In genomic region chr10:25105262-25105661, GRCh38 we compare ENCODE assay signal across 30 cellular contexts.
"Had no signal": no experiment of that assay in that cellular context is flagged by ENCODE, and none has a peak within 500 bp of the region (broad histone marks: within the 10 kb centered on the region; RNA-seq: fewer than 3 reads in every experiment).

No MANE protein-coding gene starts in this region.

- H3K36me3 Mint-ChIP-seq: memory B cell; mesothelial cell of epicardium; naive B cell; natural killer cell treated with Interleukin-12 subunit alpha and Interleukin-12 subunit beta and Interleukin-15 and Interleukin-18, amount 100 ng/mL, for 72 hours; neural progenitor cell had no signal

- H3K4me3 ChIP-seq: coronary artery, esophagus muscularis mucosa, heart right ventricle, lower lobe of right lung, mucosa of descending colon, neural progenitor cell, prostate gland, right atrium auricular region, smooth muscle cell, suprapubic skin had no signal

- H3K9ac ChIP-seq: neural progenitor cell had no signal

- H3K9me3 Mint-ChIP-seq: memory B cell; mesothelial cell of epicardium; natural killer cell treated with Interleukin-12 subunit alpha and Interleukin-12 subunit beta and Interleukin-15 and Interleukin-18, amount 100 ng/mL, for 72 hours; neural progenitor cell; stimulated activated naive CD8-positive, alpha-beta T cell treated with anti-CD3 and anti-CD28 coated beads, Interleukin-15, amount 100 ng/mL, for 72 hours had no signal

- H3K4me2 ChIP-seq: neural progenitor cell, smooth muscle cell had no signal

- H3K9me3 ChIP-seq: esophagus muscularis mucosa, heart right ventricle, lower lobe of right lung, mucosa of descending colon, prostate gland, right atrium auricular region, suprapubic skin had no signal

- H3K27ac Mint-ChIP-seq: memory B cell; mesothelial cell of epicardium; naive B cell; natural killer cell treated with Interleukin-12 subunit alpha and Interleukin-12 subunit beta and Interleukin-15 and Interleukin-18, amount 100 ng/mL, for 72 hours; neural progenitor cell; stimulated activated naive CD8-positive, alpha-beta T cell treated with anti-CD3 and anti-CD28 coated beads, Interleukin-15, amount 100 ng/mL, for 72 hours had no signal

- H3K4me1 ChIP-seq: esophagus muscularis mucosa, lower lobe of right lung, neural progenitor cell, prostate gland, right atrium auricular region, suprapubic skin had no signal

- DNase-seq: dermis blood vessel endothelial cell; effector memory CD4-positive, alpha-beta T cell; foreskin melanocyte; glutamatergic neuron; heart right ventricle; hippocampal formation; left ventricle myocardium superior; lower lobe of right lung; mucosa of descending colon; naive B cell; stimulated activated CD4-positive, alpha-beta T cell treated with anti-CD3 and anti-CD28 coated beads, Interleukin-12 subunit alpha, Interleukin-12 subunit beta, amount 100 ng/mL, for 4 hours; stimulated activated CD4-positive, alpha-beta T cell treated with anti-CD3 and anti-CD28 coated beads, Interleukin-1b, Interleukin-23, amount 100 ng/mL, for 48 hours; stimulated activated CD4-positive, alpha-beta T cell treated with anti-CD3 and anti-CD28 coated beads, Interleukin-4, amount 100 ng/mL, for 1 hour; stimulated activated CD8-positive, alpha-beta memory T cell treated with anti-CD3 and anti-CD28 coated beads, Interleukin-4, amount 100 ng/mL, for 48 hours; stimulated activated naive CD4-positive, alpha-beta T cell; stimulated activated naive CD8-positive, alpha-beta T cell treated with anti-CD3 and anti-CD28 coated beads, Interleukin-15, amount 100 ng/mL, for 72 hours; trophoblast cell had no signal

- H2AFZ ChIP-seq: neural progenitor cell had no signal

- ATAC-seq: heart right ventricle; left ventricle myocardium superior; lower lobe of right lung; mucosa of descending colon; natural killer cell treated with Interleukin-12 subunit alpha and Interleukin-12 subunit beta and Interleukin-15 and Interleukin-18, amount 100 ng/mL, for 72 hours; sciatic nerve; stimulated activated naive CD8-positive, alpha-beta T cell treated with anti-CD3 and anti-CD28 coated beads, Interleukin-15, amount 100 ng/mL, for 72 hours had no signal

- H3K27me3 ChIP-seq: esophagus muscularis mucosa, neural progenitor cell, right atrium auricular region, suprapubic skin had no signal

- H3K4me1 Mint-ChIP-seq: memory B cell; naive B cell; stimulated activated naive CD8-positive, alpha-beta T cell treated with anti-CD3 and anti-CD28 coated beads, Interleukin-15, amount 100 ng/mL, for 72 hours had no signal

- H3K4me3 Mint-ChIP-seq: memory B cell; mesothelial cell of epicardium; naive B cell; natural killer cell treated with Interleukin-12 subunit alpha and Interleukin-12 subunit beta and Interleukin-15 and Interleukin-18, amount 100 ng/mL, for 72 hours; neural progenitor cell; stimulated activated naive CD8-positive, alpha-beta T cell treated with anti-CD3 and anti-CD28 coated beads, Interleukin-15, amount 100 ng/mL, for 72 hours had no signal

- H3K27ac ChIP-seq: coronary artery, esophagus muscularis mucosa, heart right ventricle, lower lobe of right lung, neural progenitor cell, prostate gland, right atrium auricular region, suprapubic skin had no signal

- H3K36me3 ChIP-seq: esophagus muscularis mucosa, heart right ventricle, lower lobe of right lung, neural progenitor cell, prostate gland, right atrium auricular region, suprapubic skin had no signal

- FAIRE-seq: endothelial cell of umbilical vein, keratinocyte had no signal
